Comparison of ENCODE assay signal across 8 cellular contexts in genomic region chr12:48978291-48978740, GRCh38. TPM values are rescaled to one million over a fixed set of nuclear protein-coding genes. Genes with fewer than 3 reads are reported as not detected.
DNase-seq lines count a peak whose midpoint lies in the region; ATAC-seq and TF ChIP-seq lines count a peak whose summit lies in the region.

Gene WNT1 (plus strand): TSS chr12:48978322. CDS start chr12:48978651, 329 bp downstream.

- H3K4me3 ChIP-seq in BLaER1 (peak within 1 kb of the TSS; percentile 59), HEK293 (ENCODE audit: low read depth, low read length) (no peak within 1 kb of the TSS; the same call in 1 of the 2 replicates), adipocyte (ENCODE audit: low read length) (peak within 1 kb of the TSS; percentile 32), muscle layer of duodenum (ENCODE audit: low read depth in 1 of 2, low read length in 2 of 2) (peak within 1 kb of the TSS; percentile 49 to 59), SJCRH30 (no peak within 1 kb of the TSS)

- no peak for TF ChIP-seq CTCF in HEK293 (tag by site-specific recombination; IDR thresholded peaks at IDR 0.05)

- H3K9ac ChIP-seq in BLaER1 = no peak within 1 kb of the TSS
- no peak within 1 kb of the TSS for H3K9ac ChIP-seq in adipocyte (ENCODE audit: low read length)

- H3K27ac ChIP-seq in BLaER1 (no peak within 1 kb of the TSS), HEK293 (ENCODE audit: extremely low read depth, low read depth, low read length) (no peak within 1 kb of the TSS), muscle layer of duodenum (ENCODE audit: low read length) (no peak within 1 kb of the TSS), SJCRH30 (no peak within 1 kb of the TSS)

- ATAC-seq in GM21528 (IDR thresholded peaks at IDR 0.05; ENCODE audit: low FRiP score, unreplicated experiment) (no peak), GM21447 (IDR thresholded peaks at IDR 0.05; ENCODE audit: unreplicated experiment) (no peak)

- H3K27me3 ChIP-seq in BLaER1 (peaks cover 98% of the 10 kb centered on the region), adipocyte (replicated peaks; ENCODE audit: control insufficient read depth, insufficient read depth, low read length) (peaks cover 68% of the 10 kb centered on the region), muscle layer of duodenum (ENCODE audit: low read depth, low read length) (peaks cover 66% of the 10 kb centered on the region), SJCRH30 (no peaks in the 10 kb centered on the region)

- CTCF ChIA-PET in HEK293 (lab: Yijun Ruan, JAX) = interaction anchor here (0.5 to 6.0 kb wide), 21 partner anchors 10 to 1951 kb away, joined by 3 to 66 read pairs (median 6); partner anchors contain the start of genes ARF3 and DDX23

- H3K4me1 ChIP-seq in BLaER1 (peaks cover 46% of the 10 kb centered on the region), HEK293 (ENCODE audit: control insufficient read depth, insufficient read depth, low read length) (no peaks in the 10 kb centered on the region), adipocyte (ENCODE audit: control insufficient read depth, insufficient read depth, low read length) (peaks cover 30% of the 10 kb centered on the region), muscle layer of duodenum (ENCODE audit: control insufficient read depth in 1 of 2, insufficient read depth in 2 of 2, low read length in 2 of 2) (peaks cover 8 to 41% of the 10 kb centered on the region in 2 donors), SJCRH30 (peaks cover 15% of the 10 kb centered on the region)

- no peaks in the 10 kb centered on the region for H3K36me3 ChIP-seq in BLaER1
- H3K36me3 ChIP-seq in HEK293 (ENCODE audit: control insufficient read depth in 2 of 2, insufficient read depth in 1 of 2, low read length in 2 of 2) = no peaks in the 10 kb centered on the region
- H3K36me3 ChIP-seq in adipocyte (ENCODE audit: control insufficient read depth, insufficient read depth, low read length, severe bottlenecking) = no peaks in the 10 kb centered on the region
- H3K36me3 ChIP-seq in muscle layer of duodenum (ENCODE audit: control insufficient read depth in 1 of 2, insufficient read depth in 2 of 2, low read length in 2 of 2) = no peaks in the 10 kb centered on the region
- H3K36me3 ChIP-seq in SJCRH30 = no peaks in the 10 kb centered on the region

- peaks cover 73% of the 10 kb centered on the region for H4K20me1 ChIP-seq in BLaER1

- peak within 1 kb of the TSS; percentile 85 for H3K4me2 ChIP-seq in BLaER1

- peak; percentile 39 for DNase-seq in adipocyte (ENCODE audit: low read depth)
- no peak for DNase-seq in nucleus accumbens (lab: John Stamatoyannopoulos, UW)
- no peak for DNase-seq in SJCRH30

- POLR2A ChIA-PET in HEK293 (lab: Yijun Ruan, JAX) = interaction anchor here (1.0 kb wide), 1 partner anchor 113 kb away, joined by 3 read pairs; the partner anchor contains the start of gene RND1

- peaks cover 9% of the 10 kb centered on the region; the same call in 1 of the 2 replicates for H3K9me3 ChIP-seq in BLaER1
- no peaks in the 10 kb centered on the region for H3K9me3 ChIP-seq in HEK293 (ENCODE audit: control insufficient read depth, insufficient read depth, low read depth, low read length)
- H3K9me3 ChIP-seq in adipocyte (ENCODE audit: control insufficient read depth, low read length) = no peaks in the 10 kb centered on the region
- no peaks in the 10 kb centered on the region for H3K9me3 ChIP-seq in muscle layer of duodenum (ENCODE audit: control insufficient read depth in 1 of 2, low read length in 2 of 2)
- no peaks in the 10 kb centered on the region for H3K9me3 ChIP-seq in SJCRH30 (replicated peaks)

TF ChIP-seq in HEK293, 187 proteins besides CTCF, POLR2A, EP300 and RAD21:
- TF ChIP-seq ZNF155 (tag by site-specific recombination; IDR thresholded peaks at IDR 0.05) (no peak), MEIS1 (CRISPR knock-in tag; IDR thresholded peaks at IDR 0.05; ENCODE audit: borderline replicate concordance) (no peak), GLIS2 (tag by site-specific recombination; IDR thresholded peaks at IDR 0.05) (0 out of 2 replicates have a peak, but pooled peaks have one; percentile 4), ZNF24 (tag by site-specific recombination; IDR thresholded peaks at IDR 0.05) (no peak), ZNF2 (tag by site-specific recombination; IDR thresholded peaks at IDR 0.05) (0 out of 2 replicates have a peak, but pooled peaks have one; percentile 2)
TF ChIP-seq in HEK293: peak in this region for 2.

RNA-seq across cellular contexts. Expression of gene WNT1, which starts in this region (rescaled TPM):
- not detected in 2 replicates for total RNA-seq in SJCRH30 (2014; rRNA removed; shearing (Covaris generic))

Comparison
In these comparisons a context has a peak if more than half of its experiments do, and no peak if none do; other contexts are left out.
1. H3K4me3 ChIP-seq: peak in BLaER1 (single experiment), adipocyte (single experiment) and muscle layer of duodenum (2 of 2); none in HEK293 (single experiment) and SJCRH30 (single experiment).